11 cellular contexts compared by ENCODE assay signal in genomic region chr2:176729706-176730569, GRCh38.
DNase-seq lines count a peak whose midpoint lies in the region; FAIRE-seq and TF ChIP-seq lines count a peak whose summit lies in the region.
"Had no signal": no experiment of that assay in that cellular context is flagged by ENCODE, and none has a peak within 500 bp of the region (broad histone marks: within the 10 kb centered on the region; RNA-seq: fewer than 3 reads in every experiment).

No MANE protein-coding gene starts in this region.

- no peak overlapping the region for H2BK15ac ChIP-seq in neuronal stem cell (ENCODE audit: low read length)

- intact Hi-C loops in breast epithelium (cut with DNase I; ENCODE audit: low total_unique reads): no loop called here

- POLR2A ChIA-PET in GM10248 (lab: Yijun Ruan, JAX): no interaction called here

- no peak for FAIRE-seq in GM19239 (lab: Jason Lieb, UNC)

- H3K36me3 ChIP-seq in breast epithelium: no peaks in the 10 kb centered on the region
- no peaks in the 10 kb centered on the region for H3K36me3 ChIP-seq in liver (ENCODE audit: control insufficient read depth in 4 of 4, insufficient read depth in 3 of 4, low read depth in 1 of 4, low read length in 3 of 4)
- H3K36me3 ChIP-seq in neuronal stem cell (replicated peaks in 1 of 2; ENCODE audit: control insufficient read depth in 2 of 2, insufficient read depth in 2 of 2, low read length in 2 of 2): no peaks in the 10 kb centered on the region
- H3K36me3 ChIP-seq: stomach had no signal

- H3K4me1 ChIP-seq in breast epithelium (no peaks in the 10 kb centered on the region), liver (ENCODE audit: control insufficient read depth in 4 of 4, insufficient read depth in 4 of 4, low read length in 3 of 4) (peaks cover 0 to 5% (median 0%) of the 10 kb centered on the region in 4 donors), neuronal stem cell (ENCODE audit: control insufficient read depth in 2 of 2, insufficient read depth in 1 of 2, low read depth in 1 of 2, low read length in 2 of 2) (no peaks in the 10 kb centered on the region)

- DNase-seq in AG08395 (ENCODE audit: low spot score) (peak; percentile 57), NCI-H1105 (lab: John Stamatoyannopoulos, UW) (peak; percentile 35), breast epithelium (ENCODE audit: low spot score in 2 of 2) (peak; percentile 23 to 62), GM19239 (ENCODE audit: insufficient read length, low spot score) (no peak), neuronal stem cell (ENCODE audit: low spot score) (no peak), GM10248 (ENCODE audit: extremely low spot score) (no peak), activated T-cell treated with anti-CD3 and anti-CD28 coated beads for 4 hours (no peak)
- DNase-seq: IMR-90, stomach had no signal

- H3K9ac ChIP-seq in liver (ENCODE audit: low read depth in 1 of 2, low read length in 2 of 2) (no peak overlapping the region), neuronal stem cell (ENCODE audit: low read depth, low read length, poor library complexity) (no peak overlapping the region)

- H3K4me3 ChIP-seq in breast epithelium (no peak overlapping the region), liver (ENCODE audit: low read depth in 1 of 3, low read length in 3 of 3) (no peak overlapping the region), neuronal stem cell (ENCODE audit: low read length in 2 of 2) (no peak overlapping the region)
- H3K4me3 ChIP-seq: stomach had no signal

- TF ChIP-seq RAD21 in liver (IDR thresholded peaks at IDR 0.05): peak in 1 of 2 donors; percentile 26

- peak overlapping the region in 1 of 2 donors; percentile 59 for H3K27ac ChIP-seq in breast epithelium
- peak overlapping the region; percentile 35 to 36 for H3K27ac ChIP-seq in liver (ENCODE audit: low read depth in 1 of 2, low read length in 2 of 2)
- no peak overlapping the region for H3K27ac ChIP-seq in neuronal stem cell (replicated peaks; ENCODE audit: low read length)
- H3K27ac ChIP-seq: epithelial cell of prostate, stomach had no signal

- H3K79me1 ChIP-seq in neuronal stem cell (ENCODE audit: low read depth, low read length): no peaks in the 10 kb centered on the region

- no peaks in the 10 kb centered on the region for H3K27me3 ChIP-seq in breast epithelium
- H3K27me3 ChIP-seq in liver (ENCODE audit: control insufficient read depth in 4 of 4, insufficient read depth in 4 of 4, low read length in 3 of 4): no peaks in the 10 kb centered on the region
- H3K27me3 ChIP-seq in neuronal stem cell (ENCODE audit: control insufficient read depth in 3 of 3, insufficient read depth in 3 of 3, low read depth in 1 of 3, low read length in 3 of 3): no peaks in the 10 kb centered on the region
- H3K27me3 ChIP-seq: stomach had no signal

- H2AK5ac ChIP-seq in neuronal stem cell (ENCODE audit: low read depth, low read length): no peak overlapping the region

- H4K91ac ChIP-seq in neuronal stem cell (ENCODE audit: low read depth, low read length, poor library complexity): no peak overlapping the region

- H3K4me2 ChIP-seq in neuronal stem cell (ENCODE audit: insufficient read depth, low read length, poor library complexity, severe bottlenecking): no peak overlapping the region

- H4K8ac ChIP-seq in neuronal stem cell (ENCODE audit: low read depth, low read length): no peak overlapping the region

- H2BK5ac ChIP-seq in neuronal stem cell (ENCODE audit: low read length): no peak overlapping the region

- WGBS in liver: 26% methylated on average over 1 of the region's 1 CpG
- WGBS in neuronal stem cell (ENCODE audit: extremely low coverage in 2 of 2, insufficient read length in 2 of 2, insufficient replicate concordance in 1 of 2), 2 donors: no CpG with 5 or more reads among the region's 1 CpG

- TF ChIP-seq CTCF in breast epithelium (IDR thresholded peaks at IDR 0.05) (no peak), liver (IDR thresholded peaks at IDR 0.05; ENCODE audit: low read depth, low read length, missing input control) (no peak), GM10248 (IDR thresholded peaks at IDR 0.05; ENCODE audit: control extremely low read depth, extremely low read depth, low read depth, missing control alignments) (no peak)

- no peak overlapping the region for H3K14ac ChIP-seq in neuronal stem cell (ENCODE audit: low read length)

- TF ChIP-seq POLR2A in breast epithelium (IDR thresholded peaks at IDR 0.05): no peak

- H3K9me3 ChIP-seq in breast epithelium (no peaks in the 10 kb centered on the region), liver (ENCODE audit: control insufficient read depth in 4 of 4, low read length in 3 of 4) (peaks cover 0 to 3% (median 0%) of the 10 kb centered on the region in 4 donors), neuronal stem cell (replicated peaks in 1 of 2; ENCODE audit: control insufficient read depth in 2 of 2, insufficient read depth in 1 of 2, low read depth in 1 of 2, low read length in 2 of 2) (no peaks in the 10 kb centered on the region)
- H3K9me3 ChIP-seq: stomach had no signal

- CTCF ChIA-PET in GM10248 (lab: Yijun Ruan, JAX): interaction anchor here (1.1 kb wide), 1 partner anchor 76 kb away, joined by 3 read pairs; no protein-coding TSS in a partner anchor

- H2BK12ac ChIP-seq in neuronal stem cell (ENCODE audit: low read length): no peak overlapping the region

- no peak overlapping the region for H3K4ac ChIP-seq in neuronal stem cell (ENCODE audit: low read length)

- H2AFZ ChIP-seq in neuronal stem cell (ENCODE audit: low read length): no peak overlapping the region

- H3K23ac ChIP-seq in neuronal stem cell (ENCODE audit: low read depth, low read length, poor library complexity): no peak overlapping the region

- no peak overlapping the region for H2BK120ac ChIP-seq in neuronal stem cell (ENCODE audit: low read depth, low read length)

- H3K18ac ChIP-seq in neuronal stem cell (ENCODE audit: low read length): no peak overlapping the region

TF ChIP-seq in liver, 16 proteins besides CTCF, POLR2A, EP300 and RAD21:
- TF ChIP-seq JUND (IDR thresholded peaks at IDR 0.05) (peak; percentile 34 to 64), NR2F2 (IDR thresholded peaks at IDR 0.05) (peak; percentile 48), MAX (IDR thresholded peaks at IDR 0.05) (no peak), EGR1 (IDR thresholded peaks at IDR 0.05; ENCODE audit: low read depth in 2 of 2) (peak in 1 of 2 donors; percentile 15), HNF4G (IDR thresholded peaks at IDR 0.05) (peak; percentile 18), YY1 (IDR thresholded peaks at IDR 0.05) (peak; percentile 23), RXRA (IDR thresholded peaks at IDR 0.05) (peak; percentile 35 to 65), SP1 (IDR thresholded peaks at IDR 0.05) (peak; percentile 55), FOXA2 (IDR thresholded peaks at IDR 0.05) (peak; percentile 52), HNF4A (conservative IDR thresholded peaks at IDR 0.05) (peak; percentile 59 to 70), REST (IDR thresholded peaks at IDR 0.05) (peak; percentile 48), ATF3 (IDR thresholded peaks at IDR 0.05) (no peak), GABPA (IDR thresholded peaks at IDR 0.05 in 1 of 2, conservative IDR thresholded peaks at IDR 0.05 in 1 of 2) (peak in 1 of 2 donors; percentile 27), ZBTB33 (IDR thresholded peaks at IDR 0.05) (peak; percentile 58), TAF1 (conservative IDR thresholded peaks at IDR 0.05) (no peak), FOXA1 (IDR thresholded peaks at IDR 0.05) (no peak)

Comparison
In these comparisons a context has a peak if more than half of its experiments do, and no peak if none do; other contexts are left out.
1. DNase-seq: peak in AG08395 (single experiment), NCI-H1105 (single experiment) and breast epithelium (2 of 2); none in GM19239 (single experiment), neuronal stem cell (single experiment), GM10248 (single experiment) and activated T-cell treated with anti-CD3 and anti-CD28 coated beads for 4 hours (single experiment).